1 cellular context compared by ENCODE assay signal in the genomic region with DNA sequence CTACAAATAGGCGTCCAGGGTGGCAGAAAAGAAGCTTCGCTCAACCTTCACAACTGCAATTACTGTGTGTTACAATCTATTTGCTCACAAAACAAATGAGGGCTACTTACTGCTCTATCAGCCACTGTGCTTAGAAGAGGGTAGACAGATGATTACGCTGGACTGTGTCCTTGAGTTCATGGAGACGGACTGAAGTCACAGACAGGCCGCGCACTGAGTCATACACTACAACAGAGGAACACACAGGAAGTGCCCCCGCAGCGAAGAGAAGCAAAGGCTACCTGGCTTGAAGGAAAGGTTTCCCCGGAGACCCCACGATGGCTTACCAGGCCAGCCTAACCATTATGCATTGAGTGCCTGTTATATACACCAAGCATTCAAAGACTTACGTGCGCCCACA.
TF ChIP-seq lines count a peak whose summit lies in the region.

No MANE protein-coding gene starts in this region.

TF ChIP-seq in HepG2, 621 proteins besides CTCF, POLR2A, EP300 and RAD21 (continued from another document and continues in another):
- TF ChIP-seq, protein P1, sequence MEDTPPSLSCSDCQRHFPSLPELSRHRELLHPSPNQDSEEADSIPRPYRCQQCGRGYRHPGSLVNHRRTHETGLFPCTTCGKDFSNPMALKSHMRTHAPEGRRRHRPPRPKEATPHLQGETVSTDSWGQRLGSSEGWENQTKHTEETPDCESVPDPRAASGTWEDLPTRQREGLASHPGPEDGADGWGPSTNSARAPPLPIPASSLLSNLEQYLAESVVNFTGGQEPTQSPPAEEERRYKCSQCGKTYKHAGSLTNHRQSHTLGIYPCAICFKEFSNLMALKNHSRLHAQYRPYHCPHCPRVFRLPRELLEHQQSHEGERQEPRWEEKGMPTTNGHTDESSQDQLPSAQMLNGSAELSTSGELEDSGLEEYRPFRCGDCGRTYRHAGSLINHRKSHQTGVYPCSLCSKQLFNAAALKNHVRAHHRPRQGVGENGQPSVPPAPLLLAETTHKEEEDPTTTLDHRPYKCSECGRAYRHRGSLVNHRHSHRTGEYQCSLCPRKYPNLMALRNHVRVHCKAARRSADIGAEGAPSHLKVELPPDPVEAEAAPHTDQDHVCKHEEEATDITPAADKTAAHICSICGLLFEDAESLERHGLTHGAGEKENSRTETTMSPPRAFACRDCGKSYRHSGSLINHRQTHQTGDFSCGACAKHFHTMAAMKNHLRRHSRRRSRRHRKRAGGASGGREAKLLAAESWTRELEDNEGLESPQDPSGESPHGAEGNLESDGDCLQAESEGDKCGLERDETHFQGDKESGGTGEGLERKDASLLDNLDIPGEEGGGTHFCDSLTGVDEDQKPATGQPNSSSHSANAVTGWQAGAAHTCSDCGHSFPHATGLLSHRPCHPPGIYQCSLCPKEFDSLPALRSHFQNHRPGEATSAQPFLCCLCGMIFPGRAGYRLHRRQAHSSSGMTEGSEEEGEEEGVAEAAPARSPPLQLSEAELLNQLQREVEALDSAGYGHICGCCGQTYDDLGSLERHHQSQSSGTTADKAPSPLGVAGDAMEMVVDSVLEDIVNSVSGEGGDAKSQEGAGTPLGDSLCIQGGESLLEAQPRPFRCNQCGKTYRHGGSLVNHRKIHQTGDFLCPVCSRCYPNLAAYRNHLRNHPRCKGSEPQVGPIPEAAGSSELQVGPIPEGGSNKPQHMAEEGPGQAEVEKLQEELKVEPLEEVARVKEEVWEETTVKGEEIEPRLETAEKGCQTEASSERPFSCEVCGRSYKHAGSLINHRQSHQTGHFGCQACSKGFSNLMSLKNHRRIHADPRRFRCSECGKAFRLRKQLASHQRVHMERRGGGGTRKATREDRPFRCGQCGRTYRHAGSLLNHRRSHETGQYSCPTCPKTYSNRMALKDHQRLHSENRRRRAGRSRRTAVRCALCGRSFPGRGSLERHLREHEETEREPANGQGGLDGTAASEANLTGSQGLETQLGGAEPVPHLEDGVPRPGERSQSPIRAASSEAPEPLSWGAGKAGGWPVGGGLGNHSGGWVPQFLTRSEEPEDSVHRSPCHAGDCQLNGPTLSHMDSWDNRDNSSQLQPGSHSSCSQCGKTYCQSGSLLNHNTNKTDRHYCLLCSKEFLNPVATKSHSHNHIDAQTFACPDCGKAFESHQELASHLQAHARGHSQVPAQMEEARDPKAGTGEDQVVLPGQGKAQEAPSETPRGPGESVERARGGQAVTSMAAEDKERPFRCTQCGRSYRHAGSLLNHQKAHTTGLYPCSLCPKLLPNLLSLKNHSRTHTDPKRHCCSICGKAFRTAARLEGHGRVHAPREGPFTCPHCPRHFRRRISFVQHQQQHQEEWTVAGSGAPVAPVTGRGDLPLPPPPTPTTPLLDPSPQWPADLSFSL (CRISPR knock-in tag; IDR thresholded peaks at IDR 0.05), result peak; percentile 64; the same call in 1 of the 2 replicates
- TF ChIP-seq, protein P2, sequence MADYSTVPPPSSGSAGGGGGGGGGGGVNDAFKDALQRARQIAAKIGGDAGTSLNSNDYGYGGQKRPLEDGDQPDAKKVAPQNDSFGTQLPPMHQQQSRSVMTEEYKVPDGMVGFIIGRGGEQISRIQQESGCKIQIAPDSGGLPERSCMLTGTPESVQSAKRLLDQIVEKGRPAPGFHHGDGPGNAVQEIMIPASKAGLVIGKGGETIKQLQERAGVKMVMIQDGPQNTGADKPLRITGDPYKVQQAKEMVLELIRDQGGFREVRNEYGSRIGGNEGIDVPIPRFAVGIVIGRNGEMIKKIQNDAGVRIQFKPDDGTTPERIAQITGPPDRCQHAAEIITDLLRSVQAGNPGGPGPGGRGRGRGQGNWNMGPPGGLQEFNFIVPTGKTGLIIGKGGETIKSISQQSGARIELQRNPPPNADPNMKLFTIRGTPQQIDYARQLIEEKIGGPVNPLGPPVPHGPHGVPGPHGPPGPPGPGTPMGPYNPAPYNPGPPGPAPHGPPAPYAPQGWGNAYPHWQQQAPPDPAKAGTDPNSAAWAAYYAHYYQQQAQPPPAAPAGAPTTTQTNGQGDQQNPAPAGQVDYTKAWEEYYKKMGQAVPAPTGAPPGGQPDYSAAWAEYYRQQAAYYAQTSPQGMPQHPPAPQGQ (CRISPR knock-in tag; IDR thresholded peaks at IDR 0.05; ENCODE audit: borderline replicate concordance), result 0 out of 2 replicates have a peak, but pooled peaks have one; percentile 47
- TF ChIP-seq DPF2 (CRISPR knock-in tag; IDR thresholded peaks at IDR 0.05; ENCODE audit: borderline replicate concordance, low read depth) (peak; percentile 55; the same call in 1 of the 2 replicates), SOX5 (CRISPR knock-in tag; IDR thresholded peaks at IDR 0.05; ENCODE audit: borderline replicate concordance) (peak; percentile 55; the same call in 1 of the 2 replicates), ZNF607 (CRISPR knock-in tag; IDR thresholded peaks at IDR 0.05; ENCODE audit: borderline replicate concordance) (no peak), HDAC1 (CRISPR knock-in tag; IDR thresholded peaks at IDR 0.05) (peak; percentile 64), SAP130 (CRISPR knock-in tag; IDR thresholded peaks at IDR 0.05; ENCODE audit: low read depth) (peak; percentile 79), HNRNPH1 (optimal IDR thresholded peaks at IDR 0.05; ENCODE audit: low read depth, low read length) (no peak), TEAD3 (CRISPR knock-in tag; optimal IDR thresholded peaks at IDR 0.05; ENCODE audit: borderline replicate concordance) (no peak), FOXP1 (IDR thresholded peaks at IDR 0.05) (no peak), FOXP1 (CRISPR knock-in tag; IDR thresholded peaks at IDR 0.05) (peak; percentile 59; the same call in 1 of the 2 replicates), SOX13 (IDR thresholded peaks at IDR 0.05) (no peak), SOX13 (CRISPR knock-in tag; conservative IDR thresholded peaks at IDR 0.05 in 1 of 2, IDR thresholded peaks at IDR 0.05 in 1 of 2) (peak in 1 of 2 experiments; percentile 51; a peak in 1 of 4 replicates), TBL1XR1 (IDR thresholded peaks at IDR 0.05; ENCODE audit: borderline replicate concordance, low read length, partially characterized antibody) (no peak), STAG1 (CRISPR knock-in tag; IDR thresholded peaks at IDR 0.05) (peak; percentile 4; the same call in 1 of the 2 replicates), GATAD2A (CRISPR knock-in tag; IDR thresholded peaks at IDR 0.05) (peak; percentile 83), TSC22D2 (CRISPR knock-in tag; IDR thresholded peaks at IDR 0.05; ENCODE audit: borderline replicate concordance) (no peak), ZNF20 (CRISPR knock-in tag; IDR thresholded peaks at IDR 0.05) (no peak), TCF7 (IDR thresholded peaks at IDR 0.05; ENCODE audit: low read depth) (peak; percentile 33; the same call in 1 of the 2 replicates), SALL1 (CRISPR knock-in tag; IDR thresholded peaks at IDR 0.05) (peak; percentile 83), JUNB (CRISPR knock-in tag; IDR thresholded peaks at IDR 0.05; ENCODE audit: borderline replicate concordance) (peak; percentile 70; the same call in 1 of the 2 replicates), PRMT3 (CRISPR knock-in tag; IDR thresholded peaks at IDR 0.05; ENCODE audit: borderline replicate concordance, low read depth) (no peak), ELF1 (CRISPR knock-in tag; IDR thresholded peaks at IDR 0.05) (peak; percentile 61)
- TF ChIP-seq, protein P3, sequence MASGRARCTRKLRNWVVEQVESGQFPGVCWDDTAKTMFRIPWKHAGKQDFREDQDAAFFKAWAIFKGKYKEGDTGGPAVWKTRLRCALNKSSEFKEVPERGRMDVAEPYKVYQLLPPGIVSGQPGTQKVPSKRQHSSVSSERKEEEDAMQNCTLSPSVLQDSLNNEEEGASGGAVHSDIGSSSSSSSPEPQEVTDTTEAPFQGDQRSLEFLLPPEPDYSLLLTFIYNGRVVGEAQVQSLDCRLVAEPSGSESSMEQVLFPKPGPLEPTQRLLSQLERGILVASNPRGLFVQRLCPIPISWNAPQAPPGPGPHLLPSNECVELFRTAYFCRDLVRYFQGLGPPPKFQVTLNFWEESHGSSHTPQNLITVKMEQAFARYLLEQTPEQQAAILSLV (CRISPR knock-in tag; IDR thresholded peaks at IDR 0.05; ENCODE audit: borderline replicate concordance), result 0 out of 2 replicates have a peak, but pooled peaks have one; percentile 56
- TF ChIP-seq, protein P4, sequence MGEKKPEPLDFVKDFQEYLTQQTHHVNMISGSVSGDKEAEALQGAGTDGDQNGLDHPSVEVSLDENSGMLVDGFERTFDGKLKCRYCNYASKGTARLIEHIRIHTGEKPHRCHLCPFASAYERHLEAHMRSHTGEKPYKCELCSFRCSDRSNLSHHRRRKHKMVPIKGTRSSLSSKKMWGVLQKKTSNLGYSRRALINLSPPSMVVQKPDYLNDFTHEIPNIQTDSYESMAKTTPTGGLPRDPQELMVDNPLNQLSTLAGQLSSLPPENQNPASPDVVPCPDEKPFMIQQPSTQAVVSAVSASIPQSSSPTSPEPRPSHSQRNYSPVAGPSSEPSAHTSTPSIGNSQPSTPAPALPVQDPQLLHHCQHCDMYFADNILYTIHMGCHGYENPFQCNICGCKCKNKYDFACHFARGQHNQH (CRISPR knock-in tag; IDR thresholded peaks at IDR 0.05), result peak; percentile 73; the same call in 1 of the 2 replicates
- TF ChIP-seq, protein P5, sequence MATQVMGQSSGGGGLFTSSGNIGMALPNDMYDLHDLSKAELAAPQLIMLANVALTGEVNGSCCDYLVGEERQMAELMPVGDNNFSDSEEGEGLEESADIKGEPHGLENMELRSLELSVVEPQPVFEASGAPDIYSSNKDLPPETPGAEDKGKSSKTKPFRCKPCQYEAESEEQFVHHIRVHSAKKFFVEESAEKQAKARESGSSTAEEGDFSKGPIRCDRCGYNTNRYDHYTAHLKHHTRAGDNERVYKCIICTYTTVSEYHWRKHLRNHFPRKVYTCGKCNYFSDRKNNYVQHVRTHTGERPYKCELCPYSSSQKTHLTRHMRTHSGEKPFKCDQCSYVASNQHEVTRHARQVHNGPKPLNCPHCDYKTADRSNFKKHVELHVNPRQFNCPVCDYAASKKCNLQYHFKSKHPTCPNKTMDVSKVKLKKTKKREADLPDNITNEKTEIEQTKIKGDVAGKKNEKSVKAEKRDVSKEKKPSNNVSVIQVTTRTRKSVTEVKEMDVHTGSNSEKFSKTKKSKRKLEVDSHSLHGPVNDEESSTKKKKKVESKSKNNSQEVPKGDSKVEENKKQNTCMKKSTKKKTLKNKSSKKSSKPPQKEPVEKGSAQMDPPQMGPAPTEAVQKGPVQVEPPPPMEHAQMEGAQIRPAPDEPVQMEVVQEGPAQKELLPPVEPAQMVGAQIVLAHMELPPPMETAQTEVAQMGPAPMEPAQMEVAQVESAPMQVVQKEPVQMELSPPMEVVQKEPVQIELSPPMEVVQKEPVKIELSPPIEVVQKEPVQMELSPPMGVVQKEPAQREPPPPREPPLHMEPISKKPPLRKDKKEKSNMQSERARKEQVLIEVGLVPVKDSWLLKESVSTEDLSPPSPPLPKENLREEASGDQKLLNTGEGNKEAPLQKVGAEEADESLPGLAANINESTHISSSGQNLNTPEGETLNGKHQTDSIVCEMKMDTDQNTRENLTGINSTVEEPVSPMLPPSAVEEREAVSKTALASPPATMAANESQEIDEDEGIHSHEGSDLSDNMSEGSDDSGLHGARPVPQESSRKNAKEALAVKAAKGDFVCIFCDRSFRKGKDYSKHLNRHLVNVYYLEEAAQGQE (IDR thresholded peaks at IDR 0.05; ENCODE audit: borderline replicate concordance in 1 of 2, low read depth in 1 of 2, low read length in 2 of 2), result no peak
- TF ChIP-seq, protein P6, sequence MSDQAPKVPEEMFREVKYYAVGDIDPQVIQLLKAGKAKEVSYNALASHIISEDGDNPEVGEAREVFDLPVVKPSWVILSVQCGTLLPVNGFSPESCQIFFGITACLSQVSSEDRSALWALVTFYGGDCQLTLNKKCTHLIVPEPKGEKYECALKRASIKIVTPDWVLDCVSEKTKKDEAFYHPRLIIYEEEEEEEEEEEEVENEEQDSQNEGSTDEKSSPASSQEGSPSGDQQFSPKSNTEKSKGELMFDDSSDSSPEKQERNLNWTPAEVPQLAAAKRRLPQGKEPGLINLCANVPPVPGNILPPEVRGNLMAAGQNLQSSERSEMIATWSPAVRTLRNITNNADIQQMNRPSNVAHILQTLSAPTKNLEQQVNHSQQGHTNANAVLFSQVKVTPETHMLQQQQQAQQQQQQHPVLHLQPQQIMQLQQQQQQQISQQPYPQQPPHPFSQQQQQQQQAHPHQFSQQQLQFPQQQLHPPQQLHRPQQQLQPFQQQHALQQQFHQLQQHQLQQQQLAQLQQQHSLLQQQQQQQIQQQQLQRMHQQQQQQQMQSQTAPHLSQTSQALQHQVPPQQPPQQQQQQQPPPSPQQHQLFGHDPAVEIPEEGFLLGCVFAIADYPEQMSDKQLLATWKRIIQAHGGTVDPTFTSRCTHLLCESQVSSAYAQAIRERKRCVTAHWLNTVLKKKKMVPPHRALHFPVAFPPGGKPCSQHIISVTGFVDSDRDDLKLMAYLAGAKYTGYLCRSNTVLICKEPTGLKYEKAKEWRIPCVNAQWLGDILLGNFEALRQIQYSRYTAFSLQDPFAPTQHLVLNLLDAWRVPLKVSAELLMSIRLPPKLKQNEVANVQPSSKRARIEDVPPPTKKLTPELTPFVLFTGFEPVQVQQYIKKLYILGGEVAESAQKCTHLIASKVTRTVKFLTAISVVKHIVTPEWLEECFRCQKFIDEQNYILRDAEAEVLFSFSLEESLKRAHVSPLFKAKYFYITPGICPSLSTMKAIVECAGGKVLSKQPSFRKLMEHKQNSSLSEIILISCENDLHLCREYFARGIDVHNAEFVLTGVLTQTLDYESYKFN (CRISPR knock-in tag; conservative IDR thresholded peaks at IDR 0.05), result peak; percentile 72
- TF ChIP-seq, protein P7, sequence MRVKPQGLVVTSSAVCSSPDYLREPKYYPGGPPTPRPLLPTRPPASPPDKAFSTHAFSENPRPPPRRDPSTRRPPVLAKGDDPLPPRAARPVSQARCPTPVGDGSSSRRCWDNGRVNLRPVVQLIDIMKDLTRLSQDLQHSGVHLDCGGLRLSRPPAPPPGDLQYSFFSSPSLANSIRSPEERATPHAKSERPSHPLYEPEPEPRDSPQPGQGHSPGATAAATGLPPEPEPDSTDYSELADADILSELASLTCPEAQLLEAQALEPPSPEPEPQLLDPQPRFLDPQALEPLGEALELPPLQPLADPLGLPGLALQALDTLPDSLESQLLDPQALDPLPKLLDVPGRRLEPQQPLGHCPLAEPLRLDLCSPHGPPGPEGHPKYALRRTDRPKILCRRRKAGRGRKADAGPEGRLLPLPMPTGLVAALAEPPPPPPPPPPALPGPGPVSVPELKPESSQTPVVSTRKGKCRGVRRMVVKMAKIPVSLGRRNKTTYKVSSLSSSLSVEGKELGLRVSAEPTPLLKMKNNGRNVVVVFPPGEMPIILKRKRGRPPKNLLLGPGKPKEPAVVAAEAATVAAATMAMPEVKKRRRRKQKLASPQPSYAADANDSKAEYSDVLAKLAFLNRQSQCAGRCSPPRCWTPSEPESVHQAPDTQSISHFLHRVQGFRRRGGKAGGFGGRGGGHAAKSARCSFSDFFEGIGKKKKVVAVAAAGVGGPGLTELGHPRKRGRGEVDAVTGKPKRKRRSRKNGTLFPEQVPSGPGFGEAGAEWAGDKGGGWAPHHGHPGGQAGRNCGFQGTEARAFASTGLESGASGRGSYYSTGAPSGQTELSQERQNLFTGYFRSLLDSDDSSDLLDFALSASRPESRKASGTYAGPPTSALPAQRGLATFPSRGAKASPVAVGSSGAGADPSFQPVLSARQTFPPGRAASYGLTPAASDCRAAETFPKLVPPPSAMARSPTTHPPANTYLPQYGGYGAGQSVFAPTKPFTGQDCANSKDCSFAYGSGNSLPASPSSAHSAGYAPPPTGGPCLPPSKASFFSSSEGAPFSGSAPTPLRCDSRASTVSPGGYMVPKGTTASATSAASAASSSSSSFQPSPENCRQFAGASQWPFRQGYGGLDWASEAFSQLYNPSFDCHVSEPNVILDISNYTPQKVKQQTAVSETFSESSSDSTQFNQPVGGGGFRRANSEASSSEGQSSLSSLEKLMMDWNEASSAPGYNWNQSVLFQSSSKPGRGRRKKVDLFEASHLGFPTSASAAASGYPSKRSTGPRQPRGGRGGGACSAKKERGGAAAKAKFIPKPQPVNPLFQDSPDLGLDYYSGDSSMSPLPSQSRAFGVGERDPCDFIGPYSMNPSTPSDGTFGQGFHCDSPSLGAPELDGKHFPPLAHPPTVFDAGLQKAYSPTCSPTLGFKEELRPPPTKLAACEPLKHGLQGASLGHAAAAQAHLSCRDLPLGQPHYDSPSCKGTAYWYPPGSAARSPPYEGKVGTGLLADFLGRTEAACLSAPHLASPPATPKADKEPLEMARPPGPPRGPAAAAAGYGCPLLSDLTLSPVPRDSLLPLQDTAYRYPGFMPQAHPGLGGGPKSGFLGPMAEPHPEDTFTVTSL (CRISPR knock-in tag; IDR thresholded peaks at IDR 0.05; ENCODE audit: borderline replicate concordance), result peak; percentile 65
